1 cellular context compared by ENCODE assay signal in genomic region chr2:74763962-74764428, GRCh38.
TF ChIP-seq lines count a peak whose summit lies in the region.

No MANE protein-coding gene starts in this region.

TF ChIP-seq in GM12878, 131 proteins besides CTCF, POLR2A, EP300 and RAD21 (continued from another document):
- TF ChIP-seq CUX1 (IDR thresholded peaks at IDR 0.05; ENCODE audit: insufficient replicate concordance, low read depth, low read length) (no peak), TCF7 (IDR thresholded peaks at IDR 0.05; ENCODE audit: borderline replicate concordance) (no peak), NR2F1 (conservative IDR thresholded peaks at IDR 0.05) (no peak), BHLHE40 (IDR thresholded peaks at IDR 0.05; ENCODE audit: borderline replicate concordance in 1 of 2, low read depth in 2 of 2, low read length in 1 of 2) (no peak), E4F1 (IDR thresholded peaks at IDR 0.05; ENCODE audit: borderline replicate concordance, partially characterized antibody) (no peak), IRF4 (IDR thresholded peaks at IDR 0.05; ENCODE audit: low read depth, low read length) (no peak)
TF ChIP-seq in GM12878: peak in this region for 0.
